In genomic region chr3:30114918-30115317, GRCh38 we compare ENCODE assay signal across 15 cellular contexts.
DNase-seq lines count a peak whose midpoint lies in the region; ATAC-seq and TF ChIP-seq lines count a peak whose summit lies in the region.
"Had no signal": no experiment of that assay in that cellular context is flagged by ENCODE, and none has a peak within 500 bp of the region (broad histone marks: within the 10 kb centered on the region; RNA-seq: fewer than 3 reads in every experiment).

No MANE protein-coding gene starts in this region.

- ATAC-seq in Right ventricle myocardium superior (ENCODE audit: poor library complexity), result peak; percentile 65
- ATAC-seq in left colon, result peak; percentile 93
- no peak for ATAC-seq in HG03354 (IDR thresholded peaks at IDR 0.05; ENCODE audit: poor library complexity, severe bottlenecking, unreplicated experiment)
- ATAC-seq in GM21526 (IDR thresholded peaks at IDR 0.05; ENCODE audit: low FRiP score, unreplicated experiment), result no peak
- ATAC-seq in foreskin keratinocyte, result no peak
- ATAC-seq: CD8-positive, alpha-beta T cell had no signal

- intact Hi-C loops in Right ventricle myocardium superior (cut with DNase I) (loop anchor here (5.0 to 10.0 kb wide), 2 partner anchors 582 to 630 kb away; no protein-coding TSS in a partner anchor), cardiac septum (cut with DNase I) (loop anchor here (5.0 kb wide), 2 partner anchors 577 to 632 kb away; no protein-coding TSS in a partner anchor), left colon (cut with DNase I, micrococcal nuclease) (loop anchor here in 1 of 2 donors (5.0 to 10.0 kb wide), 2 partner anchors 80 to 582 kb away; no protein-coding TSS in a partner anchor)

- no peaks in the 10 kb centered on the region for H3K4me1 ChIP-seq in foreskin keratinocyte

- DNase-seq in Right ventricle myocardium superior, result no peak
- no peak for DNase-seq in cardiac septum (ENCODE audit: low spot score)
- peak; percentile 32 for DNase-seq in NCI-H2029 (lab: John Stamatoyannopoulos, UW)
- peak; percentile 32 for DNase-seq in NCI-H69 (lab: John Stamatoyannopoulos, UW)
- no peak for DNase-seq in left colon
- DNase-seq in foreskin keratinocyte, result no peak
- DNase-seq: CD8-positive, alpha-beta T cell; COR-L47; DMS153; GF-D8; HCEC 1CT; HFFc6 had no signal

- no peak overlapping the region for H3K27ac ChIP-seq in foreskin keratinocyte
- H3K27ac ChIP-seq: HL-60 had no signal

- TF ChIP-seq CTCF in foreskin keratinocyte (conservative IDR thresholded peaks at IDR 0.05), result no peak

- no peaks in the 10 kb centered on the region for H3K27me3 ChIP-seq in foreskin keratinocyte

Comparison
In these comparisons a context has a peak if more than half of its experiments do, and no peak if none do; other contexts are left out.
1. ATAC-seq: peak in Right ventricle myocardium superior (single experiment) and left colon (single experiment); none in HG03354 (single experiment), GM21526 (single experiment) and foreskin keratinocyte (single experiment).
2. DNase-seq: peak in NCI-H2029 (single experiment) and NCI-H69 (single experiment); none in Right ventricle myocardium superior (single experiment), cardiac septum (single experiment), left colon (0 of 2) and foreskin keratinocyte (0 of 2).